ENCODE assay signal across 1 cellular context in the genomic region with DNA sequence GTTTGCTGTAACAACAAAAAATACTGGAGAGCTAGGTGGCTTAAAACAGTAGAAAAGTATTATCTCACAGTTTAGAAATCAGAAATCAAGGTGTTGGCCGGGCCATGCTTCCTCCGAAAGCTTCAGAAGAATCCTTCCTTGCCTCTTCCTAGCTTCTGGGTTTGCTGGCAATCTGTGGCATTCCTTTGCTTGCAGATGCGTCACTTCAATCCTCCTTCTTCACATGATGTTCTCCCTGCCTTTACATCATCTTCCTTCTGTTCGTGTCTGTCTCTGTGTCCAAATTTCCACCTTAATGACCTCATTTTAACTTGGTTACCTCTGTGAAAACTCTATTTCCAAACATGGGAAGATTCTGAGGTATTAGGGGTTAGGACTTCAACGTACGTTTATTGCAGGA.
TF ChIP-seq lines count a peak whose summit lies in the region.

No MANE protein-coding gene starts in this region.

TF ChIP-seq in K562, 482 proteins besides CTCF, POLR2A, EP300 and RAD21 (continued from another document):
- TF ChIP-seq ZBTB40 (IDR thresholded peaks at IDR 0.05) (no peak), ZBTB40 (CRISPR knock-in tag; IDR thresholded peaks at IDR 0.05) (no peak), U2AF2 (optimal IDR thresholded peaks at IDR 0.05; ENCODE audit: low read depth, low read length) (no peak), ZKSCAN1 (IDR thresholded peaks at IDR 0.05; ENCODE audit: low read depth, low read length) (no peak), SLC30A9 (CRISPR knock-in tag; IDR thresholded peaks at IDR 0.05) (no peak), MED1 (CRISPR knock-in tag; IDR thresholded peaks at IDR 0.05; ENCODE audit: borderline replicate concordance) (no peak), TCF3 (CRISPR knock-in tag; IDR thresholded peaks at IDR 0.05) (no peak), DNMT1 (IDR thresholded peaks at IDR 0.05) (no peak)
- TF ChIP-seq, protein P1, sequence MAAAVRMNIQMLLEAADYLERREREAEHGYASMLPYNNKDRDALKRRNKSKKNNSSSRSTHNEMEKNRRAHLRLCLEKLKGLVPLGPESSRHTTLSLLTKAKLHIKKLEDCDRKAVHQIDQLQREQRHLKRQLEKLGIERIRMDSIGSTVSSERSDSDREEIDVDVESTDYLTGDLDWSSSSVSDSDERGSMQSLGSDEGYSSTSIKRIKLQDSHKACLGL (CRISPR knock-in tag; IDR thresholded peaks at IDR 0.05; ENCODE audit: borderline replicate concordance, poor library complexity, severe bottlenecking) = no peak
